1 cellular context compared by ENCODE assay signal in genomic region chr16:85923153-85924021, GRCh38.
TF ChIP-seq lines count a peak whose summit lies in the region.

No MANE protein-coding gene starts in this region.

TF ChIP-seq in GM12878, 131 proteins besides CTCF, POLR2A, EP300 and RAD21 (continued from another document):
- TF ChIP-seq BCL3 (IDR thresholded peaks at IDR 0.05; ENCODE audit: borderline replicate concordance, insufficient read depth, low read depth, low read length, poor library complexity, severe bottlenecking) (peak; percentile 49), PBX3 (IDR thresholded peaks at IDR 0.05; ENCODE audit: insufficient replicate concordance, low read depth, low read length) (peak; percentile 22), PAX5 (IDR thresholded peaks at IDR 0.05; ENCODE audit: borderline replicate concordance, low read depth, low read length) (no peak; the same call in 1 of the 2 replicates), TCF12 (IDR thresholded peaks at IDR 0.05; ENCODE audit: low read depth, low read length) (no peak), MYB (IDR thresholded peaks at IDR 0.05; ENCODE audit: borderline replicate concordance, low read depth, low read length) (no peak), SPI1 (IDR thresholded peaks at IDR 0.05; ENCODE audit: borderline replicate concordance, insufficient read depth, low read depth, low read length) (no peak)
